Comparison of ENCODE assay signal across 7 cellular contexts in the genomic region with DNA sequence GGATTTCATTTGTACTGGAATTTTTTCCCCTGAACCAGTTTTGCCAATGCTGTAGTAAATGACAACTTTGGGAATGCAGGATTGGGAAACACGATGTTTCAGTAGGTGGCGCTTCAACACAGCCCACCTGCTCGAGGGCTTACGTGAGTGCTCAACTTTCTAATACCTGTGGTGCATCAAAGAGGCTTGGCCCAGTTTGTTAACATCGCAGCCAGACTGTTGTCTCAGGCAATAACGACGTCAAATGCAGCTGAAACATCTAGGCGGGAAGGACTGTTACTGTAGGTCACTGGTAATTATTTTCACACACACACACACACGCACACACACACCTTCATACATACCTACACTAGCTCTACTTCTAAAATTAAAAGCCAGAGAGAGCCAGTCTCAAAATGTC.
DNase-seq lines count a peak whose midpoint lies in the region; ATAC-seq and TF ChIP-seq lines count a peak whose summit lies in the region.

No MANE protein-coding gene starts in this region.

- no peaks in the 10 kb centered on the region for H3K9me3 Mint-ChIP-seq in mesothelial cell of epicardium
- no peaks in the 10 kb centered on the region for H3K9me3 Mint-ChIP-seq in activated CD8-positive, alpha-beta memory T cell treated with anti-CD3 and anti-CD28 coated beads, Interleukin-2, amount 10 ng/mL, durations not matched to agents 7 days and 5 days (ENCODE audit: low read depth)

- peaks cover 38% of the 10 kb centered on the region for H3K4me1 Mint-ChIP-seq in mesothelial cell of epicardium
- H3K4me1 Mint-ChIP-seq in activated CD8-positive, alpha-beta memory T cell treated with anti-CD3 and anti-CD28 coated beads, Interleukin-2, amount 10 ng/mL, durations not matched to agents 7 days and 5 days, result no peaks in the 10 kb centered on the region

- H3K27me3 Mint-ChIP-seq in mesothelial cell of epicardium (ENCODE audit: low read depth), result no peaks in the 10 kb centered on the region
- H3K27me3 Mint-ChIP-seq in activated CD8-positive, alpha-beta memory T cell treated with anti-CD3 and anti-CD28 coated beads, Interleukin-2, amount 10 ng/mL, durations not matched to agents 7 days and 5 days, result no peaks in the 10 kb centered on the region

- no peak for ATAC-seq in activated CD8-positive, alpha-beta memory T cell treated with anti-CD3 and anti-CD28 coated beads, Interleukin-2, amount 10 ng/mL, durations not matched to agents 7 days and 5 days
- no peak for ATAC-seq in GM18498 (IDR thresholded peaks at IDR 0.05; ENCODE audit: unreplicated experiment)

- TF ChIP-seq CTCF in GM20000 (IDR thresholded peaks at IDR 0.05; ENCODE audit: extremely low read depth, missing control alignments) (no peak), mesothelial cell of epicardium (IDR thresholded peaks at IDR 0.05; ENCODE audit: unreplicated experiment) (peak; percentile 14)

- no peaks in the 10 kb centered on the region for H3K36me3 Mint-ChIP-seq in mesothelial cell of epicardium
- no peaks in the 10 kb centered on the region for H3K36me3 Mint-ChIP-seq in activated CD8-positive, alpha-beta memory T cell treated with anti-CD3 and anti-CD28 coated beads, Interleukin-2, amount 10 ng/mL, durations not matched to agents 7 days and 5 days

- CTCF ChIA-PET in activated CD8-positive, alpha-beta memory T cell treated with anti-CD3 and anti-CD28 coated beads, Interleukin-2, amount 10 ng/mL, durations not matched to agents 7 days and 5 days (lab: Charles Lee), result no interaction called here

- no peak overlapping the region for H3K27ac Mint-ChIP-seq in mesothelial cell of epicardium
- H3K27ac Mint-ChIP-seq in activated CD8-positive, alpha-beta memory T cell treated with anti-CD3 and anti-CD28 coated beads, Interleukin-2, amount 10 ng/mL, durations not matched to agents 7 days and 5 days, result no peak overlapping the region

- DNase-seq in GM20000 (ENCODE audit: low spot score), result peak; percentile 7
- DNase-seq in NCI-H2227 (lab: John Stamatoyannopoulos, UW; ENCODE audit: unreplicated experiment), result peak; percentile 68
- peak; percentile 19 for DNase-seq in cerebellar cortex (ENCODE audit: low spot score)
- DNase-seq in mesothelial cell of epicardium (ENCODE audit: low spot score in 2 of 2, unreplicated experiment in 2 of 2), result peak; percentile 21 to 57
- no peak for DNase-seq in KG1 (lab: John Stamatoyannopoulos, UW)
- DNase-seq in activated CD8-positive, alpha-beta memory T cell treated with anti-CD3 and anti-CD28 coated beads, Interleukin-2, amount 10 ng/mL, durations not matched to agents 7 days and 5 days, result no peak

- H3K4me3 Mint-ChIP-seq in mesothelial cell of epicardium, result no peak overlapping the region
- no peak overlapping the region for H3K4me3 Mint-ChIP-seq in activated CD8-positive, alpha-beta memory T cell treated with anti-CD3 and anti-CD28 coated beads, Interleukin-2, amount 10 ng/mL, durations not matched to agents 7 days and 5 days

Comparison
In these comparisons a context has a peak if more than half of its experiments do, and no peak if none do; other contexts are left out.
1. DNase-seq: peak in GM20000 (single experiment), NCI-H2227 (single experiment), cerebellar cortex (single experiment) and mesothelial cell of epicardium (2 of 2); none in KG1 (single experiment) and activated CD8-positive, alpha-beta memory T cell treated with anti-CD3 and anti-CD28 coated beads, Interleukin-2, amount 10 ng/mL, durations not matched to agents 7 days and 5 days (single experiment).